1 cellular context compared by ENCODE assay signal in the genomic region with DNA sequence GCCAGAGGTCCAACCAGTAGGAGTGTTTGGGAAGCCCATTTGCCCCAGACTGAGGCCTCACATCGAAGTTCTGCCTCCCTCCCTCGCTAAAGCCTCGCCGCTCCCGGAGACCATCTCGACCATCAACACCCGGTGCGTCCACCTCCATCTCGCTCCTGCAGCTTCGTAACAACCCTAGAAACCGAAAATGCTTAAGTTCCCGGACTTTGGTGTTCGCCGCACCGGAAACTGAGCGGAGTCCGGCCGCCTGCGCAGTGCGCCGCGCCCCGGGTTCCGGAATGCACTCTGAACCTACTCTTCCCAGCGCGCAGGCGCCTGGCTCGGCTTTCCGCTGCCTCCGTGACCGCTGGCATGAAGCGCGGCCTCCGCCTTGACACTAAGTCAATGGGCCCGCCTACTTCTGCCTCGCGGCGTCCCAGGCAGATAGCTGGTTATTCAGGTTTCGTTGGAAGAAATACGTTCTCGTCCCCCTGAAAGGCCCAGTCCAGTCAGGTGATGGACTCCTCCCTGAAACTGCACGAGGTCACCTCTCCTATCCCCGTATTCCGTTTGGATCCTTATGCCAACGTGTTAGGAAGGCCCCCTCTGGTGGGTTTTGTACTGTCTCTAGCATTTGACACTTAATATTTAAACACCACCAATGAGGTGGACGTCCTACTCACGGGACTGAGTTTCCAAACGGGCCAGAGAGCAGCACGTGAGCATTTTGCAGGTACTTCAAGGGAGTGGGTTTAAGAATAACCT.
TF ChIP-seq lines count a peak whose summit lies in the region.

No MANE protein-coding gene starts in this region.

TF ChIP-seq in K562, 482 proteins besides CTCF, POLR2A, EP300 and RAD21 (continued from another document and continues in another):
- TF ChIP-seq, protein P1, sequence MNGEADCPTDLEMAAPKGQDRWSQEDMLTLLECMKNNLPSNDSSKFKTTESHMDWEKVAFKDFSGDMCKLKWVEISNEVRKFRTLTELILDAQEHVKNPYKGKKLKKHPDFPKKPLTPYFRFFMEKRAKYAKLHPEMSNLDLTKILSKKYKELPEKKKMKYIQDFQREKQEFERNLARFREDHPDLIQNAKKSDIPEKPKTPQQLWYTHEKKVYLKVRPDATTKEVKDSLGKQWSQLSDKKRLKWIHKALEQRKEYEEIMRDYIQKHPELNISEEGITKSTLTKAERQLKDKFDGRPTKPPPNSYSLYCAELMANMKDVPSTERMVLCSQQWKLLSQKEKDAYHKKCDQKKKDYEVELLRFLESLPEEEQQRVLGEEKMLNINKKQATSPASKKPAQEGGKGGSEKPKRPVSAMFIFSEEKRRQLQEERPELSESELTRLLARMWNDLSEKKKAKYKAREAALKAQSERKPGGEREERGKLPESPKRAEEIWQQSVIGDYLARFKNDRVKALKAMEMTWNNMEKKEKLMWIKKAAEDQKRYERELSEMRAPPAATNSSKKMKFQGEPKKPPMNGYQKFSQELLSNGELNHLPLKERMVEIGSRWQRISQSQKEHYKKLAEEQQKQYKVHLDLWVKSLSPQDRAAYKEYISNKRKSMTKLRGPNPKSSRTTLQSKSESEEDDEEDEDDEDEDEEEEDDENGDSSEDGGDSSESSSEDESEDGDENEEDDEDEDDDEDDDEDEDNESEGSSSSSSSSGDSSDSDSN (IDR thresholded peaks at IDR 0.05; ENCODE audit: borderline replicate concordance in 1 of 2, low read depth in 2 of 2, low read length in 2 of 2), result peak; percentile 75 to 91; a peak in 3 of 4 replicates
- TF ChIP-seq YBX1 (IDR thresholded peaks at IDR 0.05) (no peak), ZNF785 (CRISPR knock-in tag; IDR thresholded peaks at IDR 0.05) (no peak), MCM7 (IDR thresholded peaks at IDR 0.05) (no peak), RFX7 (CRISPR knock-in tag; IDR thresholded peaks at IDR 0.05) (no peak), CBX5 (IDR thresholded peaks at IDR 0.05; ENCODE audit: borderline replicate concordance, low read depth) (no peak), ZC3H11A (IDR thresholded peaks at IDR 0.05; ENCODE audit: low read depth, low read length) (peak; percentile 87; the same call in 1 of the 2 replicates), GABPB1 (CRISPR knock-in tag; IDR thresholded peaks at IDR 0.05) (peak; percentile 97), ZSCAN32 (CRISPR knock-in tag; IDR thresholded peaks at IDR 0.05) (no peak), XRCC4 (IDR thresholded peaks at IDR 0.05; ENCODE audit: extremely low read depth, insufficient read depth, insufficient read length) (no peak), SMAD3 (CRISPR knock-in tag; conservative IDR thresholded peaks at IDR 0.05) (no peak), BRD4 (IDR thresholded peaks at IDR 0.05) (no peak), IFI16 (CRISPR knock-in tag; IDR thresholded peaks at IDR 0.05) (no peak), TAF7 (tag; IDR thresholded peaks at IDR 0.05) (peak; percentile 76), TBP (optimal IDR thresholded peaks at IDR 0.05; ENCODE audit: low read depth, low read length) (no peak), BDP1 (IDR thresholded peaks at IDR 0.05; ENCODE audit: insufficient read depth, insufficient read length) (no peak), HNRNPL (IDR thresholded peaks at IDR 0.05; ENCODE audit: low read depth, low read length) (no peak), ZKSCAN1 (IDR thresholded peaks at IDR 0.05; ENCODE audit: low read depth, low read length) (0 out of 2 replicates have a peak, but pooled peaks have one; percentile 26), ZFP1 (CRISPR knock-in tag; IDR thresholded peaks at IDR 0.05) (no peak), NCOA2 (IDR thresholded peaks at IDR 0.05; ENCODE audit: partially characterized antibody in 2 of 2) (no peak), HCFC1 (IDR thresholded peaks at IDR 0.05; ENCODE audit: low read depth, low read length) (peak; percentile 80), NRF1 (conservative IDR thresholded peaks at IDR 0.05 in 1 of 2, IDR thresholded peaks at IDR 0.05 in 1 of 2) (peak; percentile 96), SPI1 (IDR thresholded peaks at IDR 0.05; ENCODE audit: borderline replicate concordance, low read depth, low read length) (no peak), MCM5 (IDR thresholded peaks at IDR 0.05; ENCODE audit: low read depth) (no peak), ZNF77 (CRISPR knock-in tag; IDR thresholded peaks at IDR 0.05) (no peak), MYBL2 (IDR thresholded peaks at IDR 0.05; ENCODE audit: low read depth) (peak; percentile 59; the same call in 1 of the 2 replicates), MYBL2 (CRISPR knock-in tag; IDR thresholded peaks at IDR 0.05; ENCODE audit: borderline replicate concordance) (no peak), PHF8 (IDR thresholded peaks at IDR 0.05; ENCODE audit: borderline replicate concordance, low read length) (peak; percentile 86; the same call in 1 of the 2 replicates), ERF (CRISPR knock-in tag; IDR thresholded peaks at IDR 0.05) (no peak), MCM2 (IDR thresholded peaks at IDR 0.05; ENCODE audit: low read depth) (no peak), ZNF282 (CRISPR knock-in tag; IDR thresholded peaks at IDR 0.05) (no peak), HDAC2 (IDR thresholded peaks at IDR 0.05) (no peak), TEAD1 (CRISPR knock-in tag; IDR thresholded peaks at IDR 0.05) (no peak), KDM5B (IDR thresholded peaks at IDR 0.05; ENCODE audit: insufficient replicate concordance, low read depth, low read length) (peak; percentile 82), TCFL5 (CRISPR knock-in tag; conservative IDR thresholded peaks at IDR 0.05) (no peak), ETS2 (tag; IDR thresholded peaks at IDR 0.05; ENCODE audit: borderline replicate concordance, poor library complexity, severe bottlenecking) (no peak), OTX1 (CRISPR knock-in tag; IDR thresholded peaks at IDR 0.05) (no peak), ELF1 (tag; IDR thresholded peaks at IDR 0.05) (peak; percentile 56; the same call in 1 of the 2 replicates), PTRF (tag; IDR thresholded peaks at IDR 0.05) (no peak), ETV6 (IDR thresholded peaks at IDR 0.05; ENCODE audit: borderline replicate concordance in 1 of 2, low read depth in 2 of 2, low read length in 1 of 2) (no peak), ETV6 (CRISPR knock-in tag; IDR thresholded peaks at IDR 0.05; ENCODE audit: borderline replicate concordance) (no peak), TGIF2 (CRISPR knock-in tag; IDR thresholded peaks at IDR 0.05) (no peak)
- TF ChIP-seq, protein P2, sequence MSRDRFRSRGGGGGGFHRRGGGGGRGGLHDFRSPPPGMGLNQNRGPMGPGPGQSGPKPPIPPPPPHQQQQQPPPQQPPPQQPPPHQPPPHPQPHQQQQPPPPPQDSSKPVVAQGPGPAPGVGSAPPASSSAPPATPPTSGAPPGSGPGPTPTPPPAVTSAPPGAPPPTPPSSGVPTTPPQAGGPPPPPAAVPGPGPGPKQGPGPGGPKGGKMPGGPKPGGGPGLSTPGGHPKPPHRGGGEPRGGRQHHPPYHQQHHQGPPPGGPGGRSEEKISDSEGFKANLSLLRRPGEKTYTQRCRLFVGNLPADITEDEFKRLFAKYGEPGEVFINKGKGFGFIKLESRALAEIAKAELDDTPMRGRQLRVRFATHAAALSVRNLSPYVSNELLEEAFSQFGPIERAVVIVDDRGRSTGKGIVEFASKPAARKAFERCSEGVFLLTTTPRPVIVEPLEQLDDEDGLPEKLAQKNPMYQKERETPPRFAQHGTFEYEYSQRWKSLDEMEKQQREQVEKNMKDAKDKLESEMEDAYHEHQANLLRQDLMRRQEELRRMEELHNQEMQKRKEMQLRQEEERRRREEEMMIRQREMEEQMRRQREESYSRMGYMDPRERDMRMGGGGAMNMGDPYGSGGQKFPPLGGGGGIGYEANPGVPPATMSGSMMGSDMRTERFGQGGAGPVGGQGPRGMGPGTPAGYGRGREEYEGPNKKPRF (IDR thresholded peaks at IDR 0.05; ENCODE audit: low read depth, low read length), result no peak
- TF ChIP-seq, protein P3, sequence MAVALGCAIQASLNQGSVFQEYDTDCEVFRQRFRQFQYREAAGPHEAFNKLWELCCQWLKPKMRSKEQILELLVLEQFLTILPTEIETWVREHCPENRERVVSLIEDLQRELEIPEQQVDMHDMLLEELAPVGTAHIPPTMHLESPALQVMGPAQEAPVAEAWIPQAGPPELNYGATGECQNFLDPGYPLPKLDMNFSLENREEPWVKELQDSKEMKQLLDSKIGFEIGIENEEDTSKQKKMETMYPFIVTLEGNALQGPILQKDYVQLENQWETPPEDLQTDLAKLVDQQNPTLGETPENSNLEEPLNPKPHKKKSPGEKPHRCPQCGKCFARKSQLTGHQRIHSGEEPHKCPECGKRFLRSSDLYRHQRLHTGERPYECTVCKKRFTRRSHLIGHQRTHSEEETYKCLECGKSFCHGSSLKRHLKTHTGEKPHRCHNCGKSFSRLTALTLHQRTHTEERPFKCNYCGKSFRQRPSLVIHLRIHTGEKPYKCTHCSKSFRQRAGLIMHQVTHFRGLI (CRISPR knock-in tag; IDR thresholded peaks at IDR 0.05), result no peak
- TF ChIP-seq, protein P4, sequence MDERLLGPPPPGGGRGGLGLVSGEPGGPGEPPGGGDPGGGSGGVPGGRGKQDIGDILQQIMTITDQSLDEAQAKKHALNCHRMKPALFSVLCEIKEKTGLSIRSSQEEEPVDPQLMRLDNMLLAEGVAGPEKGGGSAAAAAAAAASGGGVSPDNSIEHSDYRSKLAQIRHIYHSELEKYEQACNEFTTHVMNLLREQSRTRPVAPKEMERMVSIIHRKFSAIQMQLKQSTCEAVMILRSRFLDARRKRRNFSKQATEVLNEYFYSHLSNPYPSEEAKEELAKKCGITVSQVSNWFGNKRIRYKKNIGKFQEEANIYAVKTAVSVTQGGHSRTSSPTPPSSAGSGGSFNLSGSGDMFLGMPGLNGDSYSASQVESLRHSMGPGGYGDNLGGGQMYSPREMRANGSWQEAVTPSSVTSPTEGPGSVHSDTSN (CRISPR knock-in tag; IDR thresholded peaks at IDR 0.05; ENCODE audit: low read depth), result no peak
- TF ChIP-seq, protein P4 (tag; conservative IDR thresholded peaks at IDR 0.05; ENCODE audit: low read depth), result no peak
- TF ChIP-seq, protein P5, sequence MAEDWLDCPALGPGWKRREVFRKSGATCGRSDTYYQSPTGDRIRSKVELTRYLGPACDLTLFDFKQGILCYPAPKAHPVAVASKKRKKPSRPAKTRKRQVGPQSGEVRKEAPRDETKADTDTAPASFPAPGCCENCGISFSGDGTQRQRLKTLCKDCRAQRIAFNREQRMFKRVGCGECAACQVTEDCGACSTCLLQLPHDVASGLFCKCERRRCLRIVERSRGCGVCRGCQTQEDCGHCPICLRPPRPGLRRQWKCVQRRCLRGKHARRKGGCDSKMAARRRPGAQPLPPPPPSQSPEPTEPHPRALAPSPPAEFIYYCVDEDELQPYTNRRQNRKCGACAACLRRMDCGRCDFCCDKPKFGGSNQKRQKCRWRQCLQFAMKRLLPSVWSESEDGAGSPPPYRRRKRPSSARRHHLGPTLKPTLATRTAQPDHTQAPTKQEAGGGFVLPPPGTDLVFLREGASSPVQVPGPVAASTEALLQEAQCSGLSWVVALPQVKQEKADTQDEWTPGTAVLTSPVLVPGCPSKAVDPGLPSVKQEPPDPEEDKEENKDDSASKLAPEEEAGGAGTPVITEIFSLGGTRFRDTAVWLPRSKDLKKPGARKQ (CRISPR knock-in tag; IDR thresholded peaks at IDR 0.05), result no peak
- TF ChIP-seq, protein P6, sequence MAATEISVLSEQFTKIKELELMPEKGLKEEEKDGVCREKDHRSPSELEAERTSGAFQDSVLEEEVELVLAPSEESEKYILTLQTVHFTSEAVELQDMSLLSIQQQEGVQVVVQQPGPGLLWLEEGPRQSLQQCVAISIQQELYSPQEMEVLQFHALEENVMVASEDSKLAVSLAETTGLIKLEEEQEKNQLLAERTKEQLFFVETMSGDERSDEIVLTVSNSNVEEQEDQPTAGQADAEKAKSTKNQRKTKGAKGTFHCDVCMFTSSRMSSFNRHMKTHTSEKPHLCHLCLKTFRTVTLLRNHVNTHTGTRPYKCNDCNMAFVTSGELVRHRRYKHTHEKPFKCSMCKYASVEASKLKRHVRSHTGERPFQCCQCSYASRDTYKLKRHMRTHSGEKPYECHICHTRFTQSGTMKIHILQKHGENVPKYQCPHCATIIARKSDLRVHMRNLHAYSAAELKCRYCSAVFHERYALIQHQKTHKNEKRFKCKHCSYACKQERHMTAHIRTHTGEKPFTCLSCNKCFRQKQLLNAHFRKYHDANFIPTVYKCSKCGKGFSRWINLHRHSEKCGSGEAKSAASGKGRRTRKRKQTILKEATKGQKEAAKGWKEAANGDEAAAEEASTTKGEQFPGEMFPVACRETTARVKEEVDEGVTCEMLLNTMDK (IDR thresholded peaks at IDR 0.05; ENCODE audit: borderline replicate concordance, insufficient read depth, low read depth, low read length, poor library complexity, severe bottlenecking), result no peak
- TF ChIP-seq, protein P7, sequence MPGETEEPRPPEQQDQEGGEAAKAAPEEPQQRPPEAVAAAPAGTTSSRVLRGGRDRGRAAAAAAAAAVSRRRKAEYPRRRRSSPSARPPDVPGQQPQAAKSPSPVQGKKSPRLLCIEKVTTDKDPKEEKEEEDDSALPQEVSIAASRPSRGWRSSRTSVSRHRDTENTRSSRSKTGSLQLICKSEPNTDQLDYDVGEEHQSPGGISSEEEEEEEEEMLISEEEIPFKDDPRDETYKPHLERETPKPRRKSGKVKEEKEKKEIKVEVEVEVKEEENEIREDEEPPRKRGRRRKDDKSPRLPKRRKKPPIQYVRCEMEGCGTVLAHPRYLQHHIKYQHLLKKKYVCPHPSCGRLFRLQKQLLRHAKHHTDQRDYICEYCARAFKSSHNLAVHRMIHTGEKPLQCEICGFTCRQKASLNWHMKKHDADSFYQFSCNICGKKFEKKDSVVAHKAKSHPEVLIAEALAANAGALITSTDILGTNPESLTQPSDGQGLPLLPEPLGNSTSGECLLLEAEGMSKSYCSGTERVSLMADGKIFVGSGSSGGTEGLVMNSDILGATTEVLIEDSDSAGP (CRISPR knock-in tag; IDR thresholded peaks at IDR 0.05), result no peak
- TF ChIP-seq, protein P8, sequence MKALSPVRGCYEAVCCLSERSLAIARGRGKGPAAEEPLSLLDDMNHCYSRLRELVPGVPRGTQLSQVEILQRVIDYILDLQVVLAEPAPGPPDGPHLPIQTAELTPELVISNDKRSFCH (CRISPR knock-in tag; IDR thresholded peaks at IDR 0.05), result no peak
- TF ChIP-seq, protein P8 (tag; IDR thresholded peaks at IDR 0.05), result no peak
- TF ChIP-seq, protein P9, sequence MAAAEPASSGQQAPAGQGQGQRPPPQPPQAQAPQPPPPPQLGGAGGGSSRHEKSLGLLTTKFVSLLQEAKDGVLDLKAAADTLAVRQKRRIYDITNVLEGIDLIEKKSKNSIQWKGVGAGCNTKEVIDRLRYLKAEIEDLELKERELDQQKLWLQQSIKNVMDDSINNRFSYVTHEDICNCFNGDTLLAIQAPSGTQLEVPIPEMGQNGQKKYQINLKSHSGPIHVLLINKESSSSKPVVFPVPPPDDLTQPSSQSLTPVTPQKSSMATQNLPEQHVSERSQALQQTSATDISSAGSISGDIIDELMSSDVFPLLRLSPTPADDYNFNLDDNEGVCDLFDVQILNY (CRISPR knock-in tag; IDR thresholded peaks at IDR 0.05), result no peak
